Comparison of ENCODE assay signal across 1 cellular context in genomic region chr7:150957119-150958020, GRCh38.
TF ChIP-seq lines count a peak whose summit lies in the region.

No MANE protein-coding gene starts in this region.

TF ChIP-seq in K562, 482 proteins besides CTCF, POLR2A, EP300 and RAD21 (continued from another document and continues in another):
- TF ChIP-seq FOXO4 (CRISPR knock-in tag; IDR thresholded peaks at IDR 0.05) (0 out of 2 replicates have a peak, but pooled peaks have one; percentile 16), PML (IDR thresholded peaks at IDR 0.05; ENCODE audit: low read length) (no peak), HDAC8 (tag; IDR thresholded peaks at IDR 0.05) (no peak), FOXM1 (IDR thresholded peaks at IDR 0.05; ENCODE audit: low read depth) (no peak), FOXM1 (CRISPR knock-in tag; IDR thresholded peaks at IDR 0.05; ENCODE audit: low read depth) (0 out of 2 replicates have a peak, but pooled peaks have one; percentile 50), TAL1 (IDR thresholded peaks at IDR 0.05) (no peak), ETV6 (IDR thresholded peaks at IDR 0.05; ENCODE audit: borderline replicate concordance in 1 of 2, low read depth in 2 of 2, low read length in 1 of 2) (no peak), ETV6 (CRISPR knock-in tag; IDR thresholded peaks at IDR 0.05; ENCODE audit: borderline replicate concordance) (no peak), MAZ (CRISPR knock-in tag; conservative IDR thresholded peaks at IDR 0.05 in 1 of 2, IDR thresholded peaks at IDR 0.05 in 1 of 2) (peak in 1 of 2 experiments; percentile 25; a peak in 1 of 4 replicates), SMAD1 (IDR thresholded peaks at IDR 0.05; ENCODE audit: low read depth, low read length, partially characterized antibody) (no peak), TAF9B (IDR thresholded peaks at IDR 0.05; ENCODE audit: partially characterized antibody) (no peak), ZNF282 (CRISPR knock-in tag; IDR thresholded peaks at IDR 0.05) (no peak), L3MBTL2 (IDR thresholded peaks at IDR 0.05) (0 out of 2 replicates have a peak, but pooled peaks have one; percentile 7), SUPT5H (IDR thresholded peaks at IDR 0.05) (no peak), ZBTB17 (CRISPR knock-in tag; IDR thresholded peaks at IDR 0.05) (peak; percentile 29; the same call in 1 of the 2 replicates), ZNF133 (CRISPR knock-in tag; IDR thresholded peaks at IDR 0.05) (no peak), GABPA (tag; conservative IDR thresholded peaks at IDR 0.05; ENCODE audit: low read depth) (no peak), TFE3 (CRISPR knock-in tag; IDR thresholded peaks at IDR 0.05) (no peak), ZNF165 (CRISPR knock-in tag; IDR thresholded peaks at IDR 0.05; ENCODE audit: borderline replicate concordance) (no peak), ZNF197 (CRISPR knock-in tag; IDR thresholded peaks at IDR 0.05; ENCODE audit: low read depth) (0 out of 2 replicates have a peak, but pooled peaks have one; percentile 41), NFE2L1 (tag; IDR thresholded peaks at IDR 0.05; ENCODE audit: borderline replicate concordance, low read depth) (no peak), BCL6 (CRISPR knock-in tag; IDR thresholded peaks at IDR 0.05) (no peak), ZNF586 (CRISPR knock-in tag; conservative IDR thresholded peaks at IDR 0.05) (0 out of 2 replicates have a peak, but pooled peaks have one; percentile 11), ATF2 (CRISPR knock-in tag; IDR thresholded peaks at IDR 0.05) (no peak), ZNF77 (CRISPR knock-in tag; IDR thresholded peaks at IDR 0.05) (no peak), NCOA6 (IDR thresholded peaks at IDR 0.05) (no peak), BRF1 (IDR thresholded peaks at IDR 0.05; ENCODE audit: borderline replicate concordance, extremely low read depth, insufficient read length) (no peak), ATF6 (CRISPR knock-in tag; IDR thresholded peaks at IDR 0.05) (0 out of 2 replicates have a peak, but pooled peaks have one; percentile 7), MBD2 (IDR thresholded peaks at IDR 0.05; ENCODE audit: borderline replicate concordance, low read depth) (0 out of 2 replicates have a peak, but pooled peaks have one; percentile 11), FOXA1 (IDR thresholded peaks at IDR 0.05; ENCODE audit: borderline replicate concordance) (no peak), YBX1 (IDR thresholded peaks at IDR 0.05) (no peak), ZNF584 (CRISPR knock-in tag; IDR thresholded peaks at IDR 0.05; ENCODE audit: low read depth) (no peak), MCM7 (IDR thresholded peaks at IDR 0.05) (no peak), LCOR (CRISPR knock-in tag; IDR thresholded peaks at IDR 0.05) (no peak), RBM14 (IDR thresholded peaks at IDR 0.05; ENCODE audit: borderline replicate concordance, insufficient read depth, low read depth, low read length) (no peak), SMARCB1 (IDR thresholded peaks at IDR 0.05; ENCODE audit: insufficient read length, low read depth) (no peak), MLLT1 (IDR thresholded peaks at IDR 0.05) (0 out of 4 replicates have a peak, but pooled peaks of 1 of the 2 experiments have one; percentile 4), PHTF2 (CRISPR knock-in tag; IDR thresholded peaks at IDR 0.05) (no peak), GATAD2A (IDR thresholded peaks at IDR 0.05) (peak; percentile 35; the same call in 1 of the 2 replicates)
- TF ChIP-seq, protein P1, sequence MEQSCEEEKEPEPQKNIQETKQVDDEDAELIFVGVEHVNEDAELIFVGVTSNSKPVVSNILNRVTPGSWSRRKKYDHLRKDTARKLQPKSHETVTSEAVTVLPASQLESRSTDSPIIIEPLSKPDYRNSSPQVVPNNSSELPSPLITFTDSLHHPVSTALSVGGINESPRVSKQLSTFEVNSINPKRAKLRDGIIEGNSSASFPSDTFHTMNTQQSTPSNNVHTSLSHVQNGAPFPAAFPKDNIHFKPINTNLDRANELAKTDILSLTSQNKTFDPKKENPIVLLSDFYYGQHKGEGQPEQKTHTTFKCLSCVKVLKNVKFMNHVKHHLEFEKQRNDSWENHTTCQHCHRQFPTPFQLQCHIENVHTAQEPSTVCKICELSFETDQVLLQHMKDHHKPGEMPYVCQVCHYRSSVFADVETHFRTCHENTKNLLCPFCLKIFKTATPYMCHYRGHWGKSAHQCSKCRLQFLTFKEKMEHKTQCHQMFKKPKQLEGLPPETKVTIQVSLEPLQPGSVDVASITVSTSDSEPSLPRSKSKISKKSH (CRISPR knock-in tag; IDR thresholded peaks at IDR 0.05) = no peak
- TF ChIP-seq, protein P2, sequence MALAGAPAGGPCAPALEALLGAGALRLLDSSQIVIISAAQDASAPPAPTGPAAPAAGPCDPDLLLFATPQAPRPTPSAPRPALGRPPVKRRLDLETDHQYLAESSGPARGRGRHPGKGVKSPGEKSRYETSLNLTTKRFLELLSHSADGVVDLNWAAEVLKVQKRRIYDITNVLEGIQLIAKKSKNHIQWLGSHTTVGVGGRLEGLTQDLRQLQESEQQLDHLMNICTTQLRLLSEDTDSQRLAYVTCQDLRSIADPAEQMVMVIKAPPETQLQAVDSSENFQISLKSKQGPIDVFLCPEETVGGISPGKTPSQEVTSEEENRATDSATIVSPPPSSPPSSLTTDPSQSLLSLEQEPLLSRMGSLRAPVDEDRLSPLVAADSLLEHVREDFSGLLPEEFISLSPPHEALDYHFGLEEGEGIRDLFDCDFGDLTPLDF (CRISPR knock-in tag; IDR thresholded peaks at IDR 0.05) = no peak
- TF ChIP-seq, protein P3, sequence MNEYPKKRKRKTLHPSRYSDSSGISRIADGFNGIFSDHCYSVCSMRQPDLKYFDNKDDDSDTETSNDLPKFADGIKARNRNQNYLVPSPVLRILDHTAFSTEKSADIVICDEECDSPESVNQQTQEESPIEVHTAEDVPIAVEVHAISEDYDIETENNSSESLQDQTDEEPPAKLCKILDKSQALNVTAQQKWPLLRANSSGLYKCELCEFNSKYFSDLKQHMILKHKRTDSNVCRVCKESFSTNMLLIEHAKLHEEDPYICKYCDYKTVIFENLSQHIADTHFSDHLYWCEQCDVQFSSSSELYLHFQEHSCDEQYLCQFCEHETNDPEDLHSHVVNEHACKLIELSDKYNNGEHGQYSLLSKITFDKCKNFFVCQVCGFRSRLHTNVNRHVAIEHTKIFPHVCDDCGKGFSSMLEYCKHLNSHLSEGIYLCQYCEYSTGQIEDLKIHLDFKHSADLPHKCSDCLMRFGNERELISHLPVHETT (CRISPR knock-in tag; conservative IDR thresholded peaks at IDR 0.05 in 1 of 2, IDR thresholded peaks at IDR 0.05 in 1 of 2) = no peak
- TF ChIP-seq, protein P4, sequence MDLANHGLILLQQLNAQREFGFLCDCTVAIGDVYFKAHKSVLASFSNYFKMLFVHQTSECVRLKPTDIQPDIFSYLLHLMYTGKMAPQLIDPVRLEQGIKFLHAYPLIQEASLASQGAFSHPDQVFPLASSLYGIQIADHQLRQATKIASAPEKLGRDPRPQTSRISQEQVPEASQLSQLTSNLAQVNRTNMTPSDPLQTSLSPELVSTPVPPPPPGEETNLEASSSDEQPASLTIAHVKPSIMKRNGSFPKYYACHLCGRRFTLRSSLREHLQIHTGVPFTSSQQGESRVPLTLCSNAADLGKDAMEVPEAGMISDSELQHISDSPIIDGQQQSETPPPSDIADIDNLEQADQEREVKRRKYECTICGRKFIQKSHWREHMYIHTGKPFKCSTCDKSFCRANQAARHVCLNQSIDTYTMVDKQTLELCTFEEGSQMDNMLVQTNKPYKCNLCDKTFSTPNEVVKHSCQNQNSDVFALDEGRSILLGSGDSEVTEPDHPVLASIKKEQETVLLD (IDR thresholded peaks at IDR 0.05) = no peak
- TF ChIP-seq, protein P5, sequence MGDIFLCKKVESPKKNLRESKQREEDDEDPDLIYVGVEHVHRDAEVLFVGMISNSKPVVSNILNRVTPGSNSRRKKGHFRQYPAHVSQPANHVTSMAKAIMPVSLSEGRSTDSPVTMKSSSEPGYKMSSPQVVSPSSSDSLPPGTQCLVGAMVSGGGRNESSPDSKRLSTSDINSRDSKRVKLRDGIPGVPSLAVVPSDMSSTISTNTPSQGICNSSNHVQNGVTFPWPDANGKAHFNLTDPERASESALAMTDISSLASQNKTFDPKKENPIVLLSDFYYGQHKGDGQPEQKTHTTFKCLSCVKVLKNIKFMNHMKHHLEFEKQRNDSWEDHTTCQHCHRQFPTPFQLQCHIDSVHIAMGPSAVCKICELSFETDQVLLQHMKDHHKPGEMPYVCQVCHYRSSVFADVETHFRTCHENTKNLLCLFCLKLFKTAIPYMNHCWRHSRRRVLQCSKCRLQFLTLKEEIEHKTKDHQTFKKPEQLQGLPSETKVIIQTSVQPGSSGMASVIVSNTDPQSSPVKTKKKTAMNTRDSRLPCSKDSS (IDR thresholded peaks at IDR 0.05; ENCODE audit: low read depth, partially characterized antibody) = no peak
- TF ChIP-seq, protein P6, sequence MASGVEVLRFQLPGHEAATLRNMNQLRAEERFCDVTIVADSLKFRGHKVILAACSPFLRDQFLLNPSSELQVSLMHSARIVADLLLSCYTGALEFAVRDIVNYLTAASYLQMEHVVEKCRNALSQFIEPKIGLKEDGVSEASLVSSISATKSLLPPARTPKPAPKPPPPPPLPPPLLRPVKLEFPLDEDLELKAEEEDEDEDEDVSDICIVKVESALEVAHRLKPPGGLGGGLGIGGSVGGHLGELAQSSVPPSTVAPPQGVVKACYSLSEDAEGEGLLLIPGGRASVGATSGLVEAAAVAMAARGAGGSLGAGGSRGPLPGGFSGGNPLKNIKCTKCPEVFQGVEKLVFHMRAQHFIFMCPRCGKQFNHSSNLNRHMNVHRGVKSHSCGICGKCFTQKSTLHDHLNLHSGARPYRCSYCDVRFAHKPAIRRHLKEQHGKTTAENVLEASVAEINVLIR (CRISPR knock-in tag; IDR thresholded peaks at IDR 0.05) = 0 out of 2 replicates have a peak, but pooled peaks have one; percentile 3
- TF ChIP-seq, protein P7, sequence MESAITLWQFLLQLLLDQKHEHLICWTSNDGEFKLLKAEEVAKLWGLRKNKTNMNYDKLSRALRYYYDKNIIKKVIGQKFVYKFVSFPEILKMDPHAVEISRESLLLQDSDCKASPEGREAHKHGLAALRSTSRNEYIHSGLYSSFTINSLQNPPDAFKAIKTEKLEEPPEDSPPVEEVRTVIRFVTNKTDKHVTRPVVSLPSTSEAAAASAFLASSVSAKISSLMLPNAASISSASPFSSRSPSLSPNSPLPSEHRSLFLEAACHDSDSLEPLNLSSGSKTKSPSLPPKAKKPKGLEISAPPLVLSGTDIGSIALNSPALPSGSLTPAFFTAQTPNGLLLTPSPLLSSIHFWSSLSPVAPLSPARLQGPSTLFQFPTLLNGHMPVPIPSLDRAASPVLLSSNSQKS (CRISPR knock-in tag; IDR thresholded peaks at IDR 0.05) = no peak
